In genomic region chr9:22173959-22174358, GRCh38 we compare ENCODE assay signal across 31 cellular contexts.
"Had no signal": no experiment of that assay in that cellular context is flagged by ENCODE, and none has a peak within 500 bp of the region (broad histone marks: within the 10 kb centered on the region; RNA-seq: fewer than 3 reads in every experiment).

No MANE protein-coding gene starts in this region.

- H3K27me3 ChIP-seq: ascending aorta, cardiac muscle cell had no signal

- FAIRE-seq: bronchial epithelial cell, TTC549 had no signal

- ATAC-seq: activated CD8-positive, alpha-beta T cell treated with anti-CD3 and anti-CD28 coated beads for 36 hours; activated naive CD8-positive, alpha-beta T cell treated with anti-CD3 and anti-CD28 coated beads, Interleukin-2, amount 50 U/mL, for 24 hours; activated T-cell treated with anti-CD3 and anti-CD28 coated beads, Interleukin-2, amount 50 U/mL, for 4 hours; activated T-cell treated with anti-CD3 and anti-CD28 coated beads, Interleukin-2, amount 50 U/mL, for 72 hours; activated T-helper 17 cell treated with anti-CD3 and anti-CD28 coated beads, Interleukin-2, amount 50 U/mL, for 72 hours had no signal

- H3K27ac ChIP-seq: ascending aorta, cardiac muscle cell, VCaP had no signal

- H3K4me3 ChIP-seq: ascending aorta, cardiac muscle cell had no signal

- H3K9me3 ChIP-seq: ascending aorta had no signal

- H3K36me3 ChIP-seq: ascending aorta, cardiac muscle cell had no signal

- DNase-seq: activated B cell treated with CpG ODN at 0.5 μM for 24 hours; activated CD4-positive, alpha-beta memory T cell treated with anti-CD3 and anti-CD28 coated beads for 36 hours; activated CD4-positive, alpha-beta T cell treated with anti-CD3 and anti-CD28 coated beads for 4 hours; activated CD4-positive, alpha-beta T cell treated with anti-CD3 and anti-CD28 coated beads, Interleukin-2, amount 10 ng/mL, durations not matched to agents 24 days and 14 days; activated CD4-positive, alpha-beta T cell treated with anti-CD3 and anti-CD28 coated beads, Interleukin-2, amount 50 U/mL, for 1 hour; activated CD4-positive, alpha-beta T cell treated with anti-CD3 and anti-CD28 coated beads, Interleukin-2, amount 50 U/mL, for 4 hours; activated CD4-positive, CD25-positive, alpha-beta regulatory T cell treated with anti-CD3 and anti-CD28 coated beads, Interleukin-2, amount 50 U/mL, for 72 hours; activated CD8-positive, alpha-beta memory T cell treated with anti-CD3 and anti-CD28 coated beads, Interleukin-2, amount 50 U/mL, for 4 hours; activated CD8-positive, alpha-beta T cell treated with anti-CD3 and anti-CD28 coated beads for 36 hours; activated effector memory CD4-positive, alpha-beta T cell treated with anti-CD3 and anti-CD28 coated beads, Interleukin-2, amount 50 U/mL, for 16 hours; activated gamma-delta T cell treated with Interleukin-2 at 50 U/mL for 16 hours; activated naive CD4-positive, alpha-beta T cell; activated naive CD4-positive, alpha-beta T cell treated with anti-CD3 and anti-CD28 coated beads for 36 hours; activated naive CD8-positive, alpha-beta T cell treated with anti-CD3 and anti-CD28 coated beads, Interleukin-2, amount 10 ng/mL, durations not matched to agents 7 days and 5 days; activated naive CD8-positive, alpha-beta T cell treated with anti-CD3 and anti-CD28 coated beads, Interleukin-2, amount 50 U/mL, for 24 hours; activated T-cell treated with anti-CD3 and anti-CD28 coated beads for 4 hours; activated T-cell treated with anti-CD3 and anti-CD28 coated beads, Interleukin-2, amount 50 U/mL, for 1 hour; activated T-cell treated with anti-CD3 and anti-CD28 coated beads, Interleukin-2, amount 50 U/mL, for 4 hours; activated T-cell treated with anti-CD3 and anti-CD28 coated beads, Interleukin-2, amount 50 U/mL, for 72 hours; amygdala; anterior cingulate cortex; caudate nucleus; cerebellar nuclear complex; T-helper 2 cell; T-helper 9 cell had no signal
